Comparison of ENCODE assay signal across 25 cellular contexts in genomic region chr21:39463308-39463707, GRCh38. TPM values are rescaled to one million over a fixed set of nuclear protein-coding genes. Genes with fewer than 3 reads are reported as not detected.
DNase-seq lines count a peak whose midpoint lies in the region; ATAC-seq, FAIRE-seq and TF ChIP-seq lines count a peak whose summit lies in the region.
"Had no signal": no experiment of that assay in that cellular context is flagged by ENCODE, and none has a peak within 500 bp of the region (broad histone marks: within the 10 kb centered on the region; RNA-seq: fewer than 3 reads in every experiment).

No MANE protein-coding gene starts in this region.

- H3K9me3 Mint-ChIP-seq in stimulated activated naive B cell treated with anti-CD40 and anti-IgM and Interleukin-4, amounts not matched to agents 10 μg/mL and 1 μg/mL and 100 μg/mL, for 72 hours = peaks cover 3 to 4% of the 10 kb centered on the region in 2 donors
- H3K9me3 Mint-ChIP-seq: CD4-positive, alpha-beta memory T cell; HFFc6 had no signal

- H2AFZ ChIP-seq in GM12878 (ENCODE audit: control insufficient read depth, low read depth, low read length) = no peak overlapping the region

- H3K27me3 ChIP-seq in GM12878 (replicated peaks in 1 of 2; ENCODE audit: control insufficient read depth in 2 of 2, insufficient read depth in 2 of 2, low read length in 1 of 2) (no peaks in the 10 kb centered on the region), right atrium auricular region (no peaks in the 10 kb centered on the region)
- H3K27me3 ChIP-seq: BE2C; BLaER1 treated with 17β-estradiol and CSF1 and Interleukin-3, amounts not matched to agents 10 nM and 100 nM had no signal

- H3K4me3 ChIP-seq in GM12878 = no peak overlapping the region
- no peak overlapping the region for H3K4me3 ChIP-seq in right atrium auricular region
- H3K4me3 ChIP-seq: A549; BLaER1 treated with 17β-estradiol and CSF1 and Interleukin-3, amounts not matched to agents 10 nM and 100 nM; HAP-1 had no signal

- CTCF ChIA-PET in GM12878 (lab: Yijun Ruan, JAX) = interaction anchor here (0.6 kb wide), 1 partner anchor 19 kb away, joined by 3 read pairs; no protein-coding TSS in a partner anchor

- no peak for FAIRE-seq in GM12878 (lab: Jason Lieb, UNC)
- FAIRE-seq: A549, GM19239, H54 had no signal

- no peak overlapping the region for H3K4me2 ChIP-seq in GM12878 (ENCODE audit: control insufficient read depth, insufficient read depth)
- H3K4me2 ChIP-seq: A549; BLaER1 treated with 17β-estradiol and CSF1 and Interleukin-3, amounts not matched to agents 10 nM and 100 nM had no signal

- WGBS in GM12878 (ENCODE audit: insufficient coverage, insufficient replicate concordance, low lambda C conversion rate, missing lambda C conversion rate) = 69% methylated on average over 3 of the region's 3 CpGs

- H3K27ac ChIP-seq in GM12878 (ENCODE audit: control insufficient read depth, insufficient read depth) (no peak overlapping the region), right atrium auricular region (no peak overlapping the region)
- H3K27ac ChIP-seq: A549; BLaER1 treated with 17β-estradiol and CSF1 and Interleukin-3, amounts not matched to agents 10 nM and 100 nM had no signal

- intact Hi-C loops in GM12878 (cut with micrococcal nuclease; ENCODE audit: unreplicated experiment) = no loop called here

- peak; percentile 5 for DNase-seq in CD1c-positive myeloid dendritic cell (ENCODE audit: extremely low spot score)
- peak; percentile 53 for DNase-seq in MV-4-11 (lab: John Stamatoyannopoulos, UW)
- no peak for DNase-seq in GM12878 (ENCODE audit: low read depth, low spot score)
- no peak for DNase-seq in stimulated activated naive B cell treated with anti-CD40 and anti-IgM and Interleukin-4, amounts not matched to agents 10 μg/mL and 1 μg/mL and 100 μg/mL, for 72 hours
- no peak for DNase-seq in right atrium auricular region (ENCODE audit: low spot score)
- DNase-seq in left lobe of liver (ENCODE audit: low spot score) = no peak
- DNase-seq: 8988T; ACHN; AML-193; BE2C; Calu3; CD4-positive, alpha-beta memory T cell; COR-L47; DMS53; DMS79 treated with DMSO at 0.1 percent for 48 hours; GF-D8; GOT3; HFFc6 had no signal

- no peaks in the 10 kb centered on the region for H4K20me1 ChIP-seq in GM12878 (ENCODE audit: control insufficient read depth, insufficient read depth)
- H4K20me1 ChIP-seq: BLaER1 treated with 17β-estradiol and CSF1 and Interleukin-3, amounts not matched to agents 10 nM and 100 nM had no signal

- no peaks in the 10 kb centered on the region for H3K36me3 ChIP-seq in GM12878 (ENCODE audit: control insufficient read depth in 2 of 2, insufficient read depth in 2 of 2, low read length in 1 of 2)
- H3K36me3 ChIP-seq in right atrium auricular region = peaks cover 23% of the 10 kb centered on the region
- H3K36me3 ChIP-seq: BE2C, HAP-1 had no signal

- RAD21 ChIA-PET in GM12878 (lab: Charles Lee; ENCODE audit: unreplicated experiment) = no interaction called here

- ATAC-seq in GM12878 = 0 out of 3 replicates have a peak, but pooled peaks have one; percentile 33
- peak; percentile 59 to 65 for ATAC-seq in stimulated activated naive B cell treated with anti-CD40 and anti-IgM and Interleukin-4, amounts not matched to agents 10 μg/mL and 1 μg/mL and 100 μg/mL, for 72 hours (replicated peaks)
- no peak for ATAC-seq in left lobe of liver
- ATAC-seq in HG02678 (IDR thresholded peaks at IDR 0.05; ENCODE audit: unreplicated experiment) = no peak
- ATAC-seq: A549 had no signal

- no peak for TF ChIP-seq CTCF in GM12878 (IDR thresholded peaks at IDR 0.05 in 2 of 3, conservative IDR thresholded peaks at IDR 0.05 in 1 of 3; ENCODE audit: control insufficient read depth in 2 of 3, extremely low read depth in 1 of 3, insufficient read depth in 1 of 3, low read depth in 3 of 3, low read length in 3 of 3)
- no peak for TF ChIP-seq CTCF in right atrium auricular region (IDR thresholded peaks at IDR 0.05)

- H3K9ac ChIP-seq in GM12878 (ENCODE audit: control insufficient read depth, insufficient read depth, low read length) = no peak overlapping the region
- H3K9ac ChIP-seq: BLaER1 treated with 17β-estradiol and CSF1 and Interleukin-3, amounts not matched to agents 10 nM and 100 nM had no signal

- in situ Hi-C loops in GM12878 (cut with MboI) = no loop called here

- no peak for TF ChIP-seq RAD21 in GM12878 (IDR thresholded peaks at IDR 0.05; ENCODE audit: insufficient read depth, low read depth, low read length)

- TF ChIP-seq POLR2A in GM12878 (IDR thresholded peaks at IDR 0.05; ENCODE audit: low read depth, low read length) = no peak

- no peaks in the 10 kb centered on the region for H3K27me3 Mint-ChIP-seq in stimulated activated naive B cell treated with anti-CD40 and anti-IgM and Interleukin-4, amounts not matched to agents 10 μg/mL and 1 μg/mL and 100 μg/mL, for 72 hours
- H3K27me3 Mint-ChIP-seq: CD4-positive, alpha-beta memory T cell had no signal

- no peaks in the 10 kb centered on the region for H3K79me2 ChIP-seq in GM12878 (ENCODE audit: control insufficient read depth, insufficient read depth, low read length)

- no TSS peak for BruUV-seq in GM12878 (replicated peaks; lab: Mats Ljungman, UMichigan)

- POLR2A ChIA-PET in GM12878 (lab: Charles Lee) = no interaction called here

- SMC1A ChIA-PET in GM12878 (lab: Charles Lee; ENCODE audit: uncharacterized antibody, unreplicated experiment) = interaction anchor here (1.0 kb wide), 1 partner anchor 24 kb away, joined by 4 read pairs; no protein-coding TSS in a partner anchor

- no peak overlapping the region for H3K4me3 Mint-ChIP-seq in stimulated activated naive B cell treated with anti-CD40 and anti-IgM and Interleukin-4, amounts not matched to agents 10 μg/mL and 1 μg/mL and 100 μg/mL, for 72 hours
- H3K4me3 Mint-ChIP-seq: CD14-positive monocyte; CD4-positive, alpha-beta memory T cell; HFFc6 had no signal

- TF ChIP-seq EP300 in GM12878 (IDR thresholded peaks at IDR 0.05; ENCODE audit: borderline replicate concordance in 1 of 2, control insufficient read depth in 1 of 2, low read depth in 2 of 2, low read length in 2 of 2) = no peak

- H3K27ac Mint-ChIP-seq in stimulated activated naive B cell treated with anti-CD40 and anti-IgM and Interleukin-4, amounts not matched to agents 10 μg/mL and 1 μg/mL and 100 μg/mL, for 72 hours = no peak overlapping the region
- H3K27ac Mint-ChIP-seq: CD14-positive monocyte; CD4-positive, alpha-beta memory T cell; HFFc6 had no signal

- H3K36me3 Mint-ChIP-seq in stimulated activated naive B cell treated with anti-CD40 and anti-IgM and Interleukin-4, amounts not matched to agents 10 μg/mL and 1 μg/mL and 100 μg/mL, for 72 hours = peaks cover 0 to 4% of the 10 kb centered on the region in 2 donors
- H3K36me3 Mint-ChIP-seq: CD14-positive monocyte had no signal

- H3K4me1 ChIP-seq in GM12878 (ENCODE audit: control insufficient read depth, insufficient read depth, low read length) (no peaks in the 10 kb centered on the region), right atrium auricular region (no peaks in the 10 kb centered on the region)
- H3K4me1 ChIP-seq: A549, BE2C, HAP-1 had no signal

- H3K9me3 ChIP-seq in GM12878 (replicated peaks; ENCODE audit: control insufficient read depth, insufficient read depth, low read length) (no peaks in the 10 kb centered on the region; the same call in 2 of the 3 replicates), right atrium auricular region (no peaks in the 10 kb centered on the region)
- H3K9me3 ChIP-seq: A549, BE2C, HAP-1 had no signal

- H3K4me1 Mint-ChIP-seq in stimulated activated naive B cell treated with anti-CD40 and anti-IgM and Interleukin-4, amounts not matched to agents 10 μg/mL and 1 μg/mL and 100 μg/mL, for 72 hours = peaks cover 4 to 11% of the 10 kb centered on the region in 2 donors
- H3K4me1 Mint-ChIP-seq: CD14-positive monocyte; CD4-positive, alpha-beta memory T cell had no signal

TF ChIP-seq in GM12878, 131 proteins besides CTCF, POLR2A, EP300 and RAD21 (continues in another document):
- TF ChIP-seq PML (IDR thresholded peaks at IDR 0.05; ENCODE audit: low read length) = no peak

RNA-seq across cellular contexts. Expression of gene SH3BGR, which starts 11.5 kb away (rescaled TPM):
- total RNA-seq in GM12878 (2013; cell fraction: nucleolus; rRNA removed) = 0.64 and 1.1 TPM in 2 replicates
- total RNA-seq in GM12878 (2014; rRNA removed) = 0.45 and 0.54 TPM in 2 replicates
- 0.97 and 1.6 TPM in 2 replicates for total RNA-seq in GM12878 (2014; rRNA removed; fragmentation: Illumina TruSeq; extraction: Trizol)
- total RNA-seq in GM12878 (2021) = 0.97 and 1.2 TPM in 2 replicates
- 0.93 TPM for polyA plus RNA-seq in GM12878 (2011; ENCODE audit: low read depth)
- polyA plus RNA-seq in GM12878 (2011; rRNA removed) = 1.6 and 2.7 TPM in 2 replicates
- polyA plus RNA-seq in GM12878 (2011; cell fraction: cytosol; rRNA removed) = 0.12 and 0.27 TPM in 2 replicates
- polyA plus RNA-seq in GM12878 (2011; cell fraction: nucleus; rRNA removed) = 1.4 TPM in 1 of 2 replicates, not detected in the other
- 1.5 and 1.7 TPM in 2 replicates for polyA plus RNA-seq in GM12878 (2012)
- polyA plus RNA-seq in GM12878 (2014; fragmentation: Illumina TruSeq; extraction: Trizol) = 1.7 and 3.0 TPM in 2 replicates
- polyA plus RNA-seq in GM12878 (2014; fragmentation: Nextera tagmentation; extraction: Ambion mirVana) = 1 to 10 TPM; 1.0 to 1.7 TPM
- 0.32 and 2.3 TPM in 2 replicates for polyA plus RNA-seq in GM12878 (2014; rRNA removed)
- polyA plus RNA-seq in GM12878 (2016; fragmentation: Nextera tagmentation; extraction: Ambion mirVana) = 1 to 10 TPM; 3.5 TPM
- 0.62 TPM in 1 of 2 replicates, not detected in the other for polyA minus RNA-seq in GM12878 (2011; rRNA and poly(A)+ RNA removed)
- not detected in 2 replicates for polyA minus RNA-seq in GM12878 (2011; cell fraction: cytosol; rRNA and poly(A)+ RNA removed)
- 0.77 TPM in 1 of 2 replicates, not detected in the other for polyA minus RNA-seq in GM12878 (2011; cell fraction: nucleus; rRNA and poly(A)+ RNA removed)
- total RNA-seq in right atrium auricular region = 10 to 100 TPM; 43.2 to 75.7 TPM
- total RNA-seq in left lobe of liver = 5.8 TPM

RNA-seq across cellular contexts. Expression of gene LCA5L, which starts 17.7 kb away (rescaled TPM):
- 0.15 and 0.20 TPM in 2 replicates for total RNA-seq in GM12878 (2013; cell fraction: nucleolus; rRNA removed)
- total RNA-seq in GM12878 (2014; rRNA removed) = 0.38 TPM in 1 of 2 replicates, not detected in the other
- total RNA-seq in GM12878 (2014; rRNA removed; fragmentation: Illumina TruSeq; extraction: Trizol) = 0.18 TPM in 2 replicates
- total RNA-seq in GM12878 (2021) = 0.19 TPM in 1 of 2 replicates, not detected in the other
- polyA plus RNA-seq in GM12878 (2011; ENCODE audit: low read depth) = not detected
- polyA plus RNA-seq in GM12878 (2011; rRNA removed) = 0.22 and 0.23 TPM in 2 replicates
- 0.05 and 0.16 TPM in 2 replicates for polyA plus RNA-seq in GM12878 (2011; cell fraction: cytosol; rRNA removed)
- polyA plus RNA-seq in GM12878 (2011; cell fraction: nucleus; rRNA removed) = 0.29 and 0.30 TPM in 2 replicates
- 0.27 and 0.35 TPM in 2 replicates for polyA plus RNA-seq in GM12878 (2012)
- 0.44 and 0.73 TPM in 2 replicates for polyA plus RNA-seq in GM12878 (2014; fragmentation: Illumina TruSeq; extraction: Trizol)
- polyA plus RNA-seq in GM12878 (2014; fragmentation: Nextera tagmentation; extraction: Ambion mirVana) = under 1 TPM; 0.22 to 0.55 TPM
- polyA plus RNA-seq in GM12878 (2014; rRNA removed) = 0.22 and 0.26 TPM in 2 replicates
- under 1 TPM; 0.29 to 0.46 TPM for polyA plus RNA-seq in GM12878 (2016; fragmentation: Nextera tagmentation; extraction: Ambion mirVana)
- polyA minus RNA-seq in GM12878 (2011; rRNA and poly(A)+ RNA removed) = 0.21 and 0.22 TPM in 2 replicates
- polyA minus RNA-seq in GM12878 (2011; cell fraction: cytosol; rRNA and poly(A)+ RNA removed) = not detected in 2 replicates
- 0.86 TPM in 1 of 2 replicates, not detected in the other for polyA minus RNA-seq in GM12878 (2011; cell fraction: nucleus; rRNA and poly(A)+ RNA removed)
- 1 to 10 TPM in 1 of 2 donors, under 1 TPM in 1; 0.26 to 1.5 TPM for total RNA-seq in right atrium auricular region
- total RNA-seq in left lobe of liver = 0.68 TPM
- total RNA-seq: CD4-positive, alpha-beta memory T cell had no signal
- polyA plus RNA-seq: CD14-positive monocyte; CD4-positive, alpha-beta memory T cell had no signal

Comparison
In these comparisons a context has a peak if more than half of its experiments do, and no peak if none do; other contexts are left out.
1. DNase-seq: peak in CD1c-positive myeloid dendritic cell (single experiment) and MV-4-11 (single experiment); none in GM12878 (single experiment), stimulated activated naive B cell treated with anti-CD40 and anti-IgM and Interleukin-4, amounts not matched to agents 10 μg/mL and 1 μg/mL and 100 μg/mL, for 72 hours (single experiment), right atrium auricular region (single experiment) and left lobe of liver (single experiment).
2. ATAC-seq: peak in GM12878 (single experiment) and stimulated activated naive B cell treated with anti-CD40 and anti-IgM and Interleukin-4, amounts not matched to agents 10 μg/mL and 1 μg/mL and 100 μg/mL, for 72 hours (2 of 2); none in left lobe of liver (single experiment) and HG02678 (single experiment).